1 cellular context compared by ENCODE assay signal in the genomic region with DNA sequence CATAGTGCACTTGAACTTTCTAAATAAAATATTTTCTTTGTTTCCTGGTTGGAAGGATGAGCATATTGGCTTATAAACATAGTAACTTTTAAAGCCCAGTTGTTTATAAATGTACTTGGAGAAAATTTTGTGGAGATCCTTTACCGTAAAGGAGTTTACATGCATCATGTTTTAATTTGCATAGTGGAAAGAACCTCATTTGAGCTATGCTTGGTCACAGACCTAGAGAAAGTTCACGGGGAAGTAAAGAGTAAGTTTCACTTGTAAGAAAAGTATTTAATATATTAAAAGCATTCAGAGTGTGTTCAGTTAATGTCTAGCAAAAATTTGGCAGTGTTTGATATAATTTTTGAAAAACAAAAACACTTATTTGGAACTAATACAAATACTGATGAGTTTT.
TF ChIP-seq lines count a peak whose summit lies in the region.

No MANE protein-coding gene starts in this region.

TF ChIP-seq in GM12878, 131 proteins besides CTCF, POLR2A, EP300 and RAD21:
- TF ChIP-seq NFIC (IDR thresholded peaks at IDR 0.05; ENCODE audit: low read depth, low read length) (no peak), MEF2A (IDR thresholded peaks at IDR 0.05; ENCODE audit: insufficient read depth, low read depth, low read length) (peak; percentile 43; the same call in 1 of the 2 replicates), RUNX3 (IDR thresholded peaks at IDR 0.05; ENCODE audit: low read length) (peak; percentile 22; the same call in 1 of the 2 replicates), NFXL1 (IDR thresholded peaks at IDR 0.05; ENCODE audit: borderline replicate concordance) (no peak), POU2F2 (IDR thresholded peaks at IDR 0.05; ENCODE audit: borderline replicate concordance, low read depth, low read length) (peak; percentile 87; the same call in 2 of the 3 replicates), CREB1 (IDR thresholded peaks at IDR 0.05; ENCODE audit: low read depth) (0 out of 2 replicates have a peak, but pooled peaks have one; percentile 22), RELA (IDR thresholded peaks at IDR 0.05; ENCODE audit: borderline replicate concordance, partially characterized antibody) (peak; percentile 77)
- TF ChIP-seq, protein P1, sequence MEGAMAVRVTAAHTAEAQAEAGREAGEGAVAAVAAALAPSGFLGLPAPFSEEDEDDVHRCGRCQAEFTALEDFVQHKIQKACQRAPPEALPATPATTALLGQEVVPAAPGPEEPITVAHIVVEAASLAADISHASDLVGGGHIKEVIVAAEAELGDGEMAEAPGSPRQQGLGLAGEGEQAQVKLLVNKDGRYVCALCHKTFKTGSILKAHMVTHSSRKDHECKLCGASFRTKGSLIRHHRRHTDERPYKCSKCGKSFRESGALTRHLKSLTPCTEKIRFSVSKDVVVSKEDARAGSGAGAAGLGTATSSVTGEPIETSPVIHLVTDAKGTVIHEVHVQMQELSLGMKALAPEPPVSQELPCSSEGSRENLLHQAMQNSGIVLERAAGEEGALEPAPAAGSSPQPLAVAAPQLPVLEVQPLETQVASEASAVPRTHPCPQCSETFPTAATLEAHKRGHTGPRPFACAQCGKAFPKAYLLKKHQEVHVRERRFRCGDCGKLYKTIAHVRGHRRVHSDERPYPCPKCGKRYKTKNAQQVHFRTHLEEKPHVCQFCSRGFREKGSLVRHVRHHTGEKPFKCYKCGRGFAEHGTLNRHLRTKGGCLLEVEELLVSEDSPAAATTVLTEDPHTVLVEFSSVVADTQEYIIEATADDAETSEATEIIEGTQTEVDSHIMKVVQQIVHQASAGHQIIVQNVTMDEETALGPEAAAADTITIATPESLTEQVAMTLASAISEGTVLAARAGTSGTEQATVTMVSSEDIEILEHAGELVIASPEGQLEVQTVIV (IDR thresholded peaks at IDR 0.05; ENCODE audit: borderline replicate concordance, partially characterized antibody) = peak; percentile 50
- TF ChIP-seq, protein P2, sequence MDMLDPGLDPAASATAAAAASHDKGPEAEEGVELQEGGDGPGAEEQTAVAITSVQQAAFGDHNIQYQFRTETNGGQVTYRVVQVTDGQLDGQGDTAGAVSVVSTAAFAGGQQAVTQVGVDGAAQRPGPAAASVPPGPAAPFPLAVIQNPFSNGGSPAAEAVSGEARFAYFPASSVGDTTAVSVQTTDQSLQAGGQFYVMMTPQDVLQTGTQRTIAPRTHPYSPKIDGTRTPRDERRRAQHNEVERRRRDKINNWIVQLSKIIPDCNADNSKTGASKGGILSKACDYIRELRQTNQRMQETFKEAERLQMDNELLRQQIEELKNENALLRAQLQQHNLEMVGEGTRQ (IDR thresholded peaks at IDR 0.05; ENCODE audit: borderline replicate concordance, low read depth, low read length) = no peak
- TF ChIP-seq, protein P3, sequence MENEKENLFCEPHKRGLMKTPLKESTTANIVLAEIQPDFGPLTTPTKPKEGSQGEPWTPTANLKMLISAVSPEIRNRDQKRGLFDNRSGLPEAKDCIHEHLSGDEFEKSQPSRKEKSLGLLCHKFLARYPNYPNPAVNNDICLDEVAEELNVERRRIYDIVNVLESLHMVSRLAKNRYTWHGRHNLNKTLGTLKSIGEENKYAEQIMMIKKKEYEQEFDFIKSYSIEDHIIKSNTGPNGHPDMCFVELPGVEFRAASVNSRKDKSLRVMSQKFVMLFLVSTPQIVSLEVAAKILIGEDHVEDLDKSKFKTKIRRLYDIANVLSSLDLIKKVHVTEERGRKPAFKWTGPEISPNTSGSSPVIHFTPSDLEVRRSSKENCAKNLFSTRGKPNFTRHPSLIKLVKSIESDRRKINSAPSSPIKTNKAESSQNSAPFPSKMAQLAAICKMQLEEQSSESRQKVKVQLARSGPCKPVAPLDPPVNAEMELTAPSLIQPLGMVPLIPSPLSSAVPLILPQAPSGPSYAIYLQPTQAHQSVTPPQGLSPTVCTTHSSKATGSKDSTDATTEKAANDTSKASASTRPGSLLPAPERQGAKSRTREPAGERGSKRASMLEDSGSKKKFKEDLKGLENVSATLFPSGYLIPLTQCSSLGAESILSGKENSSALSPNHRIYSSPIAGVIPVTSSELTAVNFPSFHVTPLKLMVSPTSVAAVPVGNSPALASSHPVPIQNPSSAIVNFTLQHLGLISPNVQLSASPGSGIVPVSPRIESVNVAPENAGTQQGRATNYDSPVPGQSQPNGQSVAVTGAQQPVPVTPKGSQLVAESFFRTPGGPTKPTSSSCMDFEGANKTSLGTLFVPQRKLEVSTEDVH (IDR thresholded peaks at IDR 0.05; ENCODE audit: low read depth, partially characterized antibody) = peak; percentile 18
- TF ChIP-seq, protein P4, sequence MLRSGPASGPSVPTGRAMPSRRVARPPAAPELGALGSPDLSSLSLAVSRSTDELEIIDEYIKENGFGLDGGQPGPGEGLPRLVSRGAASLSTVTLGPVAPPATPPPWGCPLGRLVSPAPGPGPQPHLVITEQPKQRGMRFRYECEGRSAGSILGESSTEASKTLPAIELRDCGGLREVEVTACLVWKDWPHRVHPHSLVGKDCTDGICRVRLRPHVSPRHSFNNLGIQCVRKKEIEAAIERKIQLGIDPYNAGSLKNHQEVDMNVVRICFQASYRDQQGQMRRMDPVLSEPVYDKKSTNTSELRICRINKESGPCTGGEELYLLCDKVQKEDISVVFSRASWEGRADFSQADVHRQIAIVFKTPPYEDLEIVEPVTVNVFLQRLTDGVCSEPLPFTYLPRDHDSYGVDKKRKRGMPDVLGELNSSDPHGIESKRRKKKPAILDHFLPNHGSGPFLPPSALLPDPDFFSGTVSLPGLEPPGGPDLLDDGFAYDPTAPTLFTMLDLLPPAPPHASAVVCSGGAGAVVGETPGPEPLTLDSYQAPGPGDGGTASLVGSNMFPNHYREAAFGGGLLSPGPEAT (IDR thresholded peaks at IDR 0.05; ENCODE audit: low read depth) = peak; percentile 82
TF ChIP-seq in GM12878: peak in this region for 8.
